In the genomic region with DNA sequence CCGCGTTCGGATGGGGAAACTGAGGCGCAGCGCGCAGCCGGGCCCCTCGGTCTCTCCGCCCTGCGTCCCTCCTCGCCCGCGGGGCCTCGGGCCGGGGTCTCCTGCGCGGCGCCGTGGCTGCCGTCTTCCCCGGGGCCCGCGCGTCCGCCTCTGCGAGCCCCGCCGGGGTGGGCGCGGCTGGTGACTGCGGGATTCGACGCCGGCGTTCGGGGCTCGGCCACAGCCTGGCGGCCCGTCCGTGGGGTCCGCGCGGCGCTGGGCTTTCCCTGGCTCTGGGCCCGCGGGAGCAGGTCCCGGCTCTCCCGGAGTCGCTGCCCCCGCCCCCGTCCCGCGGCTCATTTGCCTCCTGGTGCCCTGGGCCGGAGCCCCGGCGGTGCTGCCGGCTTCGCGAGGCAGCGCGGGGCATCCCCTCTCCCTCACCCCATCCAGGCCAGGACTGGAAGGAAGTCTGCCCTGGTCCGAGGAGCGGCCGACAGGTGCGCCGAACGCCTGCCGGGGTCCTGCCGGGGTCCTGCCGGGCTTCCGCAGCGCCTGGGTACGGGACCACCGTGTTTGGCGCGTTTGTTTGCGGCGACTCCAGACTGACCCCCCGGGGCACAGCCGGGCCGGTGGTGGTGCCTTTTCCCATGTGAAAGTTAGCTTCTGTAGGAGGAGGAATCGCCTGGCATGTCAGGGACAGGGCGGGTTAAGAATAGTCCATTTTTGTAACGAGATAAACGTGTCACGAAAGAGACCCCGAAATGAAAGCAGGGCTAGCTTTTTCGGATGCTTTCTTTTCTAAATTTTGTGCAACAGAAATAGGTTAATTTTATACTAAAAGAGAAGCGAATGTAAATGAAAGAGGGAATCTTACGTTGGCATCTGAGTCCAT, we compare ENCODE assay signal across 7 cellular contexts. TPM values are rescaled to one million over a fixed set of nuclear protein-coding genes. Genes with fewer than 3 reads are reported as not detected.
DNase-seq lines count a peak whose midpoint lies in the region; ATAC-seq and TF ChIP-seq lines count a peak whose summit lies in the region.

No MANE protein-coding gene starts in this region.

- DNase-seq in Karpas-422 (peak; percentile 64), coronary artery (ENCODE audit: low spot score) (peak; percentile 73), NCI-H69 (lab: John Stamatoyannopoulos, UW) (no peak)

- H3K9me2 ChIP-seq in Karpas-422 (replicated peaks; ENCODE audit: insufficient read depth, low read length), result no peaks in the 10 kb centered on the region

- H3K4me3 ChIP-seq in Karpas-422 (ENCODE audit: low read length) (peak overlapping the region; percentile 98), coronary artery (peak overlapping the region; percentile 94), mononuclear cell (ENCODE audit: low read length) (peak overlapping the region; percentile 87)

- peak overlapping the region; percentile 100 for H3K4me2 ChIP-seq in Karpas-422 (ENCODE audit: low read depth, low read length, poor library complexity, severe bottlenecking)

- H3K27ac ChIP-seq in Karpas-422 (ENCODE audit: low read length) (no peak overlapping the region), coronary artery (peak overlapping the region; percentile 62 to 66)

- peaks cover 17% of the 10 kb centered on the region for H3K79me2 ChIP-seq in Karpas-422 (ENCODE audit: low read length)

- H3K9me3 ChIP-seq in Karpas-422 (ENCODE audit: low read length) (no peaks in the 10 kb centered on the region), mononuclear cell (ENCODE audit: low read depth, low read length) (no peaks in the 10 kb centered on the region)

- H3K4me1 ChIP-seq in Karpas-422 (ENCODE audit: low read length), result peaks cover 30% of the 10 kb centered on the region
- peaks cover 38% of the 10 kb centered on the region for H3K4me1 ChIP-seq in mononuclear cell (ENCODE audit: insufficient read depth, low read length)

- H3K36me3 ChIP-seq in Karpas-422 (ENCODE audit: insufficient read depth, low read length), result no peaks in the 10 kb centered on the region

- TF ChIP-seq CTCF in coronary artery (IDR thresholded peaks at IDR 0.05), result no peak

- peaks cover 4% of the 10 kb centered on the region; the same call in 1 of the 2 replicates for H4K20me1 ChIP-seq in Karpas-422 (ENCODE audit: insufficient read depth, low read depth, low read length)

- H3K9ac ChIP-seq in Karpas-422 (ENCODE audit: low read length), result peak overlapping the region; percentile 94

- peak; percentile 25 for ATAC-seq in GM18909 (IDR thresholded peaks at IDR 0.05; ENCODE audit: poor library complexity, unreplicated experiment)
- ATAC-seq in GM21515 (IDR thresholded peaks at IDR 0.05; ENCODE audit: unreplicated experiment), result no peak
- no peak for ATAC-seq in GM19455 (IDR thresholded peaks at IDR 0.05; ENCODE audit: unreplicated experiment)

- H2AFZ ChIP-seq in Karpas-422 (ENCODE audit: low read length), result peak overlapping the region; percentile 56; the same call in 1 of the 2 replicates

- H3K27me3 ChIP-seq in Karpas-422 (ENCODE audit: low read length), result no peaks in the 10 kb centered on the region
- H3K27me3 ChIP-seq in mononuclear cell (ENCODE audit: insufficient read depth, low read length), result no peaks in the 10 kb centered on the region

RNA-seq across cellular contexts. Expression of a gene that starts 0.7 kb away (rescaled TPM):
- 16.1 and 23.1 TPM in 2 replicates for total RNA-seq in Karpas-422 (2014; rRNA removed; shearing (Covaris generic); ENCODE audit: low replicate concordance)
- 14.4 TPM for total RNA-seq in mononuclear cell

RNA-seq across cellular contexts. Expression of a gene that starts 42.6 kb away (rescaled TPM):
- total RNA-seq in Karpas-422 (2014; rRNA removed; shearing (Covaris generic); ENCODE audit: low replicate concordance), result not detected in 2 replicates
- 5.1 TPM for total RNA-seq in mononuclear cell
